1 cellular context compared by ENCODE assay signal in genomic region chr1:97805093-97805492, GRCh38.
TF ChIP-seq lines count a peak whose summit lies in the region.

No MANE protein-coding gene starts in this region.

TF ChIP-seq in GM23338, 12 proteins besides CTCF, POLR2A, EP300 and RAD21:
- TF ChIP-seq ZNF462 (CRISPR knock-in tag; IDR thresholded peaks at IDR 0.05): no peak
- TF ChIP-seq REST (IDR thresholded peaks at IDR 0.05; ENCODE audit: unreplicated experiment): no peak
- no peak for TF ChIP-seq EZH2 (IDR thresholded peaks at IDR 0.05; ENCODE audit: low read depth, unreplicated experiment)
- no peak for TF ChIP-seq EZH2phosphoT487 (IDR thresholded peaks at IDR 0.05; ENCODE audit: unreplicated experiment)
- TF ChIP-seq NANOG (IDR thresholded peaks at IDR 0.05; ENCODE audit: borderline replicate concordance): no peak
- TF ChIP-seq ZNF114 (CRISPR knock-in tag; IDR thresholded peaks at IDR 0.05): no peak
- no peak for TF ChIP-seq ZNF331 (CRISPR knock-in tag; IDR thresholded peaks at IDR 0.05; ENCODE audit: low read depth)
- no peak for TF ChIP-seq ETS1 (IDR thresholded peaks at IDR 0.05)
- no peak for TF ChIP-seq POLR2AphosphoS5 (IDR thresholded peaks at IDR 0.05; ENCODE audit: low read depth)
